32 cellular contexts compared by ENCODE assay signal in the genomic region with DNA sequence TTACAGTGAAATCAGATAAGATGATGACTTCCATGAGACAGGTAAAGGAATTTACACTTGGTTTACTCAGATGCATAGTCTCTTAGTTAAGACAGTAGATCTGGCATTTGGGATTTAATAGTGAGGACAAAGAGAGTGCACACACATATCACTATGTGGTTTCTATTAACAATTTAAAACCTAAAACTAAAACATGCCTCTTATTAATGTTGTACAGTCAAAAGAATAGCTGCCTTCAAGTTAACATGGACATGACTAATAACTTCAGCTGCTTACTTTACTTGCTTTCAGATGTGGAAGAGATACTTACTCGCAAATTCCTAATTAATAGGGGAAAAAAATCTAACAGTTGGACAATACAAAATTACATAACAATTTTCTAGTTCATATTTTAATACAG. TPM values are rescaled to one million over a fixed set of nuclear protein-coding genes. Genes with fewer than 3 reads are reported as not detected.
DNase-seq lines count a peak whose midpoint lies in the region; ATAC-seq and TF ChIP-seq lines count a peak whose summit lies in the region.
"Had no signal": no experiment of that assay in that cellular context is flagged by ENCODE, and none has a peak within 500 bp of the region (broad histone marks: within the 10 kb centered on the region; RNA-seq: fewer than 3 reads in every experiment).

No MANE protein-coding gene starts in this region.

- peaks cover 79% of the 10 kb centered on the region for H3K4me1 Mint-ChIP-seq in WTC11

- peak overlapping the region; percentile 30 for H3K27ac ChIP-seq in neutrophil
- H3K27ac ChIP-seq in WERI-Rb-1: no peak overlapping the region
- H3K27ac ChIP-seq: body of pancreas, esophagus muscularis mucosa, left lung, right lobe of liver, spleen, tibial artery, vagina had no signal

- no peak overlapping the region for H3K27ac Mint-ChIP-seq in WTC11
- H3K27ac Mint-ChIP-seq: activated CD4-positive, alpha-beta T cell treated with anti-CD3 and anti-CD28 coated beads for 36 hours; activated CD8-positive, alpha-beta T cell treated with anti-CD3 and anti-CD28 coated beads, Interleukin-2, amount 10 ng/mL, durations not matched to agents 7 days and 5 days; activated T-helper 17 cell treated with anti-CD3 and anti-CD28 coated beads, Interleukin-2, amount 50 U/mL, for 72 hours; CD8-positive, alpha-beta T cell; T-helper 2 cell treated with Interferon-gamma antibody and Interleukin-4, amounts not matched to agents 5 μg/mL and 100 μg/mL, for 36 hours had no signal

- no peak for DNase-seq in WERI-Rb-1
- no peak for DNase-seq in SHP77 treated with DMSO at 0.1 percent for 48 hours (lab: John Stamatoyannopoulos, UW)
- no peak for DNase-seq in WTC11 (ENCODE audit: low spot score)
- DNase-seq: activated CD4-positive, alpha-beta T cell treated with anti-CD3 and anti-CD28 coated beads for 36 hours; activated CD8-positive, alpha-beta T cell treated with anti-CD3 and anti-CD28 coated beads, Interleukin-2, amount 10 ng/mL, durations not matched to agents 7 days and 5 days; activated naive CD4-positive, alpha-beta T cell treated with anti-CD3 and anti-CD28 coated beads, Interleukin-2, amount 50 U/mL, for 16 hours; body of pancreas; CD8-positive, alpha-beta T cell; DMS 273 treated with DMSO at 0.1 percent for 48 hours; foreskin fibroblast; Karpas-422; left lung; NCI-H1417; NCI-H2029 treated with DMSO at 0.1 percent for 48 hours; NCI-H524 treated with DMSO at 0.1 percent for 48 hours; right lobe of liver; Right ventricle myocardium superior; spleen; stimulated activated CD4-positive, alpha-beta T cell treated with anti-CD3 and anti-CD28 coated beads, Interleukin-2, amount 100 ng/mL, for 24 hours; stomach; tibial artery had no signal

- CTCF ChIA-PET in WTC11 (lab: Charles Lee): no interaction called here

- no peaks in the 10 kb centered on the region for H3K27me3 ChIP-seq in neutrophil
- no peaks in the 10 kb centered on the region for H3K27me3 ChIP-seq in WERI-Rb-1 (ENCODE audit: insufficient read depth, low read depth, severe bottlenecking)
- H3K27me3 ChIP-seq: body of pancreas, esophagus muscularis mucosa, left lung, right lobe of liver, spleen, stomach, tibial artery, vagina had no signal

- H3K36me3 Mint-ChIP-seq in WTC11: peaks cover 4% of the 10 kb centered on the region; the same call in 1 of the 2 replicates
- H3K36me3 Mint-ChIP-seq: CD8-positive, alpha-beta T cell had no signal

- no peaks in the 10 kb centered on the region for H3K36me3 ChIP-seq in neutrophil
- H3K36me3 ChIP-seq in WERI-Rb-1: no peaks in the 10 kb centered on the region
- H3K36me3 ChIP-seq: esophagus muscularis mucosa, HAP-1, left lung, right lobe of liver, spleen, stomach, tibial artery, vagina had no signal

- no peak overlapping the region for H3K4me3 Mint-ChIP-seq in WTC11
- H3K4me3 Mint-ChIP-seq: activated CD4-positive, alpha-beta T cell treated with anti-CD3 and anti-CD28 coated beads for 36 hours; activated CD8-positive, alpha-beta T cell treated with anti-CD3 and anti-CD28 coated beads, Interleukin-2, amount 10 ng/mL, durations not matched to agents 7 days and 5 days; activated T-helper 17 cell treated with anti-CD3 and anti-CD28 coated beads, Interleukin-2, amount 50 U/mL, for 72 hours; CD8-positive, alpha-beta T cell; T-helper 2 cell treated with Interferon-gamma antibody and Interleukin-4, amounts not matched to agents 5 μg/mL and 100 μg/mL, for 36 hours had no signal

- ATAC-seq in GM18502 (IDR thresholded peaks at IDR 0.05; ENCODE audit: poor library complexity, unreplicated experiment): peak; percentile 53
- peak; percentile 74 for ATAC-seq in HG02610 (IDR thresholded peaks at IDR 0.05; ENCODE audit: unreplicated experiment)
- peak; percentile 48 for ATAC-seq in HG03378 (IDR thresholded peaks at IDR 0.05; ENCODE audit: unreplicated experiment)
- no peak for ATAC-seq in GM21360 (IDR thresholded peaks at IDR 0.05; ENCODE audit: unreplicated experiment)
- ATAC-seq in WTC11: no peak
- ATAC-seq: activated CD4-positive, alpha-beta T cell treated with anti-CD3 and anti-CD28 coated beads for 36 hours; activated CD8-positive, alpha-beta T cell treated with anti-CD3 and anti-CD28 coated beads, Interleukin-2, amount 10 ng/mL, durations not matched to agents 7 days and 5 days; activated T-helper 17 cell treated with anti-CD3 and anti-CD28 coated beads, Interleukin-2, amount 50 U/mL, for 72 hours; body of pancreas; CD8-positive, alpha-beta T cell; HepG2; right lobe of liver had no signal

- POLR2A ChIA-PET in WTC11 (lab: Charles Lee): no interaction called here

- no peaks in the 10 kb centered on the region for H3K27me3 Mint-ChIP-seq in WTC11 (ENCODE audit: low read depth)
- H3K27me3 Mint-ChIP-seq: activated CD4-positive, alpha-beta T cell treated with anti-CD3 and anti-CD28 coated beads for 36 hours; activated T-helper 17 cell treated with anti-CD3 and anti-CD28 coated beads, Interleukin-2, amount 50 U/mL, for 72 hours had no signal

- H3K9me3 ChIP-seq in neutrophil (no peaks in the 10 kb centered on the region), WERI-Rb-1 (ENCODE audit: severe bottlenecking) (no peaks in the 10 kb centered on the region)
- H3K9me3 ChIP-seq: body of pancreas, esophagus muscularis mucosa, HAP-1, left lung, right lobe of liver, spleen, stomach, tibial artery, vagina had no signal

- TF ChIP-seq CTCF in neutrophil (IDR thresholded peaks at IDR 0.05) (no peak), WERI-Rb-1 (IDR thresholded peaks at IDR 0.05; ENCODE audit: low read depth, low read length) (no peak), WTC11 (IDR thresholded peaks at IDR 0.05) (no peak)

- H3K9me3 Mint-ChIP-seq in WTC11: no peaks in the 10 kb centered on the region
- H3K9me3 Mint-ChIP-seq: activated T-helper 17 cell treated with anti-CD3 and anti-CD28 coated beads, Interleukin-2, amount 50 U/mL, for 72 hours; CD8-positive, alpha-beta T cell; T-helper 2 cell treated with Interferon-gamma antibody and Interleukin-4, amounts not matched to agents 5 μg/mL and 100 μg/mL, for 36 hours had no signal

- peaks cover 5 to 13% of the 10 kb centered on the region in 2 experiments for H3K4me1 ChIP-seq in neutrophil (ENCODE audit: control insufficient read depth in 1 of 2, insufficient read depth in 1 of 2, low read depth in 1 of 2, low read length in 1 of 2)
- H3K4me1 ChIP-seq: right lobe of liver had no signal

- no peak overlapping the region for H3K4me3 ChIP-seq in neutrophil (ENCODE audit: low read depth in 1 of 2, low read length in 1 of 2)
- H3K4me3 ChIP-seq in WERI-Rb-1 (ENCODE audit: low read depth, low read length): no peak overlapping the region
- H3K4me3 ChIP-seq: body of pancreas, esophagus muscularis mucosa, HAP-1, left lung, right lobe of liver, spleen, stomach, tibial artery, vagina had no signal

TF ChIP-seq in WTC11, 78 proteins besides CTCF, POLR2A, EP300 and RAD21:
- TF ChIP-seq FOXJ3 (CRISPR knock-in tag; IDR thresholded peaks at IDR 0.05; ENCODE audit: borderline replicate concordance) (no peak), ETV6 (CRISPR knock-in tag; IDR thresholded peaks at IDR 0.05) (no peak), ESRRA (CRISPR knock-in tag; IDR thresholded peaks at IDR 0.05; ENCODE audit: borderline replicate concordance) (no peak), SOX15 (CRISPR knock-in tag; IDR thresholded peaks at IDR 0.05) (no peak), ZNF219 (CRISPR knock-in tag; IDR thresholded peaks at IDR 0.05; ENCODE audit: borderline replicate concordance) (no peak), ZNF416 (CRISPR knock-in tag; IDR thresholded peaks at IDR 0.05) (no peak), ZNF396 (CRISPR knock-in tag; IDR thresholded peaks at IDR 0.05; ENCODE audit: borderline replicate concordance) (no peak), JUN (CRISPR knock-in tag; IDR thresholded peaks at IDR 0.05) (no peak)
- TF ChIP-seq, protein P1, sequence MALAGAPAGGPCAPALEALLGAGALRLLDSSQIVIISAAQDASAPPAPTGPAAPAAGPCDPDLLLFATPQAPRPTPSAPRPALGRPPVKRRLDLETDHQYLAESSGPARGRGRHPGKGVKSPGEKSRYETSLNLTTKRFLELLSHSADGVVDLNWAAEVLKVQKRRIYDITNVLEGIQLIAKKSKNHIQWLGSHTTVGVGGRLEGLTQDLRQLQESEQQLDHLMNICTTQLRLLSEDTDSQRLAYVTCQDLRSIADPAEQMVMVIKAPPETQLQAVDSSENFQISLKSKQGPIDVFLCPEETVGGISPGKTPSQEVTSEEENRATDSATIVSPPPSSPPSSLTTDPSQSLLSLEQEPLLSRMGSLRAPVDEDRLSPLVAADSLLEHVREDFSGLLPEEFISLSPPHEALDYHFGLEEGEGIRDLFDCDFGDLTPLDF (CRISPR knock-in tag; IDR thresholded peaks at IDR 0.05): no peak
- TF ChIP-seq, protein P2, sequence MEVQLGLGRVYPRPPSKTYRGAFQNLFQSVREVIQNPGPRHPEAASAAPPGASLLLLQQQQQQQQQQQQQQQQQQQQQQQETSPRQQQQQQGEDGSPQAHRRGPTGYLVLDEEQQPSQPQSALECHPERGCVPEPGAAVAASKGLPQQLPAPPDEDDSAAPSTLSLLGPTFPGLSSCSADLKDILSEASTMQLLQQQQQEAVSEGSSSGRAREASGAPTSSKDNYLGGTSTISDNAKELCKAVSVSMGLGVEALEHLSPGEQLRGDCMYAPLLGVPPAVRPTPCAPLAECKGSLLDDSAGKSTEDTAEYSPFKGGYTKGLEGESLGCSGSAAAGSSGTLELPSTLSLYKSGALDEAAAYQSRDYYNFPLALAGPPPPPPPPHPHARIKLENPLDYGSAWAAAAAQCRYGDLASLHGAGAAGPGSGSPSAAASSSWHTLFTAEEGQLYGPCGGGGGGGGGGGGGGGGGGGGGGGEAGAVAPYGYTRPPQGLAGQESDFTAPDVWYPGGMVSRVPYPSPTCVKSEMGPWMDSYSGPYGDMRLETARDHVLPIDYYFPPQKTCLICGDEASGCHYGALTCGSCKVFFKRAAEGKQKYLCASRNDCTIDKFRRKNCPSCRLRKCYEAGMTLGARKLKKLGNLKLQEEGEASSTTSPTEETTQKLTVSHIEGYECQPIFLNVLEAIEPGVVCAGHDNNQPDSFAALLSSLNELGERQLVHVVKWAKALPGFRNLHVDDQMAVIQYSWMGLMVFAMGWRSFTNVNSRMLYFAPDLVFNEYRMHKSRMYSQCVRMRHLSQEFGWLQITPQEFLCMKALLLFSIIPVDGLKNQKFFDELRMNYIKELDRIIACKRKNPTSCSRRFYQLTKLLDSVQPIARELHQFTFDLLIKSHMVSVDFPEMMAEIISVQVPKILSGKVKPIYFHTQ (CRISPR knock-in tag; IDR thresholded peaks at IDR 0.05): no peak
- TF ChIP-seq, protein P3, sequence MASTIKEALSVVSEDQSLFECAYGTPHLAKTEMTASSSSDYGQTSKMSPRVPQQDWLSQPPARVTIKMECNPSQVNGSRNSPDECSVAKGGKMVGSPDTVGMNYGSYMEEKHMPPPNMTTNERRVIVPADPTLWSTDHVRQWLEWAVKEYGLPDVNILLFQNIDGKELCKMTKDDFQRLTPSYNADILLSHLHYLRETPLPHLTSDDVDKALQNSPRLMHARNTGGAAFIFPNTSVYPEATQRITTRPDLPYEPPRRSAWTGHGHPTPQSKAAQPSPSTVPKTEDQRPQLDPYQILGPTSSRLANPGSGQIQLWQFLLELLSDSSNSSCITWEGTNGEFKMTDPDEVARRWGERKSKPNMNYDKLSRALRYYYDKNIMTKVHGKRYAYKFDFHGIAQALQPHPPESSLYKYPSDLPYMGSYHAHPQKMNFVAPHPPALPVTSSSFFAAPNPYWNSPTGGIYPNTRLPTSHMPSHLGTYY (CRISPR knock-in tag; IDR thresholded peaks at IDR 0.05): no peak
TF ChIP-seq in WTC11: peak in this region for 0.

RNA-seq across cellular contexts. Expression of a gene that starts 27.1 kb away (rescaled TPM):
- total RNA-seq in WTC11 (2021): 79.9 to 86.9 TPM (median 82.8 TPM) in 3 replicates

Comparison
In these comparisons a context has a peak if more than half of its experiments do, and no peak if none do; other contexts are left out.
1. ATAC-seq: peak in GM18502 (single experiment), HG02610 (single experiment) and HG03378 (single experiment); none in GM21360 (single experiment) and WTC11 (single experiment).